ENCODE assay signal across 1 cellular context in the genomic region with DNA sequence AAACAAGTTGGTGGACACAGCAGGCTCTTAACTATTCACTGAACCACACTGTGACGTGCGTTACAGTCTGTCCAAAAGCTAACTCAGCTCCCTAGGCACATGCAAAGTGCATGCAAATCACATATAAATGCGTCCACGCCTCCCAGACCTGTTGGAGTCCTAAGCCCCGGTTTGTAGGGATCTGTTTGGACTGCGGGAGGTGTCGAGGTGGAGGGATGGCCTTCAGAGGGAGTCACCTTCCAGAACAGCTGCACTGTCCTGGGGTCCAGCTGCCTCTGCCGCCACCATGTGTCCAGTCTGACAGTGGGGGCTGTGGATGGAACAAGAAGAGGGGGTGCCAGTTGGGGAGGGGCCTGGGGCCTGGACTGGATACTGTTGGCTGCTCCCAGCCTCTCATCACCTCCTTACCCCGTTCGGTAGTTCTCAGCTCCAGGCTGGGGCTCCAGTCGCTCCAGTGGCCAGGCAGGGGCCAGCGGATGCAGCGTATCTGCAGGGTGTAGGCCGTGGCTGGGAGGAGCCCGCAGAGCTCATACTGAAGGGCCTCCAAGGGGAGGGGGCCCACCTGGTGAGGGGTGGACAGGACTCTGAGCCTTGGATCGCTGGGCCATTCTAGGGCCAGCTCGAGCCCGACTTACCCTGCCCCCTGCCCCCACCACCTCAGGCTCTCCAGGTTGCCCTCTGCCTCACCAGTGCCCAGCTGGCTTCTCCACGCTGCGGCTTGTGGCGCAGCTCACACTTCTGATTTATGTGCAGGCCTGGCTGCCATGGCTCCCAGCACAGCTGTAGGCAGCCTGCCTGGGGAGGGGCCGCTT.
TF ChIP-seq lines count a peak whose summit lies in the region.

No MANE protein-coding gene starts in this region.

TF ChIP-seq in HepG2, 621 proteins besides CTCF, POLR2A, EP300 and RAD21 (continues in another document):
- TF ChIP-seq, protein P1, sequence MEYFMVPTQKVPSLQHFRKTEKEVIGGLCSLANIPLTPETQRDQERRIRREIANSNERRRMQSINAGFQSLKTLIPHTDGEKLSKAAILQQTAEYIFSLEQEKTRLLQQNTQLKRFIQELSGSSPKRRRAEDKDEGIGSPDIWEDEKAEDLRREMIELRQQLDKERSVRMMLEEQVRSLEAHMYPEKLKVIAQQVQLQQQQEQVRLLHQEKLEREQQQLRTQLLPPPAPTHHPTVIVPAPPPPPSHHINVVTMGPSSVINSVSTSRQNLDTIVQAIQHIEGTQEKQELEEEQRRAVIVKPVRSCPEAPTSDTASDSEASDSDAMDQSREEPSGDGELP (IDR thresholded peaks at IDR 0.05; ENCODE audit: borderline replicate concordance, low read depth) = peak; percentile 26; the same call in 1 of the 2 replicates
- TF ChIP-seq HNF4A (CRISPR knock-in tag; IDR thresholded peaks at IDR 0.05) (peak; percentile 50), NFKB2 (CRISPR knock-in tag; IDR thresholded peaks at IDR 0.05; ENCODE audit: borderline replicate concordance) (peak; percentile 82; the same call in 1 of the 2 replicates), ZKSCAN5 (CRISPR knock-in tag; IDR thresholded peaks at IDR 0.05) (peak; percentile 76; the same call in 1 of the 2 replicates), TEAD2 (CRISPR knock-in tag; IDR thresholded peaks at IDR 0.05) (no peak), ZNF274 (CRISPR knock-in tag; IDR thresholded peaks at IDR 0.05) (peak; percentile 50; the same call in 1 of the 2 replicates), GABPB1 (CRISPR knock-in tag; IDR thresholded peaks at IDR 0.05) (peak; percentile 39; the same call in 1 of the 2 replicates), KDM5B (CRISPR knock-in tag; IDR thresholded peaks at IDR 0.05; ENCODE audit: borderline replicate concordance) (peak; percentile 44; the same call in 1 of the 2 replicates), KLF11 (CRISPR knock-in tag; IDR thresholded peaks at IDR 0.05) (no peak), HNF1B (CRISPR knock-in tag; IDR thresholded peaks at IDR 0.05) (0 out of 2 replicates have a peak, but pooled peaks have one; percentile 23), ZNF598 (CRISPR knock-in tag; IDR thresholded peaks at IDR 0.05; ENCODE audit: borderline replicate concordance) (0 out of 2 replicates have a peak, but pooled peaks have one; percentile 17), PHB2 (IDR thresholded peaks at IDR 0.05; ENCODE audit: partially characterized antibody) (no peak), ZSCAN22 (CRISPR knock-in tag; IDR thresholded peaks at IDR 0.05) (peak; percentile 65; the same call in 1 of the 2 replicates), ZNF574 (CRISPR knock-in tag; IDR thresholded peaks at IDR 0.05) (peak; percentile 61), HNRNPL (IDR thresholded peaks at IDR 0.05; ENCODE audit: low read depth, low read length) (peak; percentile 83), POGZ (CRISPR knock-in tag; IDR thresholded peaks at IDR 0.05) (no peak), IKZF4 (CRISPR knock-in tag; IDR thresholded peaks at IDR 0.05; ENCODE audit: borderline replicate concordance, low read depth, not compliant biosample characterization) (no peak), ZFY (CRISPR knock-in tag; IDR thresholded peaks at IDR 0.05) (peak; percentile 68; the same call in 1 of the 2 replicates), ZKSCAN1 (IDR thresholded peaks at IDR 0.05; ENCODE audit: low read length) (no peak), SP4 (CRISPR knock-in tag; IDR thresholded peaks at IDR 0.05) (peak; percentile 11; the same call in 1 of the 2 replicates), SAP130 (CRISPR knock-in tag; IDR thresholded peaks at IDR 0.05; ENCODE audit: low read depth) (peak; percentile 45; the same call in 1 of the 2 replicates), ASH2L (IDR thresholded peaks at IDR 0.05; ENCODE audit: insufficient read length, low read depth, low read length) (no peak), IRF9 (CRISPR knock-in tag; IDR thresholded peaks at IDR 0.05; ENCODE audit: borderline replicate concordance) (peak; percentile 30; the same call in 1 of the 2 replicates), MED1 (CRISPR knock-in tag; IDR thresholded peaks at IDR 0.05) (0 out of 2 replicates have a peak, but pooled peaks have one; percentile 24), STAG1 (CRISPR knock-in tag; IDR thresholded peaks at IDR 0.05) (peak; percentile 27; the same call in 1 of the 2 replicates), HOXA3 (CRISPR knock-in tag; IDR thresholded peaks at IDR 0.05) (0 out of 2 replicates have a peak, but pooled peaks have one; percentile 14), HCFC1 (IDR thresholded peaks at IDR 0.05; ENCODE audit: low read depth, low read length) (no peak), MBNL3 (CRISPR knock-in tag; conservative IDR thresholded peaks at IDR 0.05) (no peak), AGO2 (optimal IDR thresholded peaks at IDR 0.05; ENCODE audit: low read depth, low read length) (peak; percentile 79), ZNF431 (CRISPR knock-in tag; IDR thresholded peaks at IDR 0.05; ENCODE audit: borderline replicate concordance, low read depth) (no peak), ZSCAN25 (CRISPR knock-in tag; IDR thresholded peaks at IDR 0.05) (peak; percentile 95), ZNF552 (CRISPR knock-in tag; IDR thresholded peaks at IDR 0.05; ENCODE audit: borderline replicate concordance) (0 out of 2 replicates have a peak, but pooled peaks have one; percentile 27), ZFX (CRISPR knock-in tag; IDR thresholded peaks at IDR 0.05; ENCODE audit: low read depth) (peak; percentile 62), ZNF7 (CRISPR knock-in tag; IDR thresholded peaks at IDR 0.05) (no peak), ZNF687 (CRISPR knock-in tag; IDR thresholded peaks at IDR 0.05) (peak; percentile 77)
- TF ChIP-seq, protein P2, sequence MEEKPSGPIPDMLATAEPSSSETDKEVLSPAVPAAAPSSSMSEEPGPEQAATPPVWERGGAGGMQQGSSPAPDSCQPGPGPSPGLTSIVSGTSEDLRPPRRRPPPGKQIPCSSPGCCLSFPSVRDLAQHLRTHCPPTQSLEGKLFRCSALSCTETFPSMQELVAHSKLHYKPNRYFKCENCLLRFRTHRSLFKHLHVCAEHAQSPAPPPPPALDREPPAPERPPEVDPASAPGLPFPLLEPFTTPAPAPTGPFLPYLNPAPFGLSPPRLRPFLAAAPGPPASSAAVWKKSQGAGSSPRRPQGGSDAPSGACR (CRISPR knock-in tag; IDR thresholded peaks at IDR 0.05) = no peak
- TF ChIP-seq, protein P3, sequence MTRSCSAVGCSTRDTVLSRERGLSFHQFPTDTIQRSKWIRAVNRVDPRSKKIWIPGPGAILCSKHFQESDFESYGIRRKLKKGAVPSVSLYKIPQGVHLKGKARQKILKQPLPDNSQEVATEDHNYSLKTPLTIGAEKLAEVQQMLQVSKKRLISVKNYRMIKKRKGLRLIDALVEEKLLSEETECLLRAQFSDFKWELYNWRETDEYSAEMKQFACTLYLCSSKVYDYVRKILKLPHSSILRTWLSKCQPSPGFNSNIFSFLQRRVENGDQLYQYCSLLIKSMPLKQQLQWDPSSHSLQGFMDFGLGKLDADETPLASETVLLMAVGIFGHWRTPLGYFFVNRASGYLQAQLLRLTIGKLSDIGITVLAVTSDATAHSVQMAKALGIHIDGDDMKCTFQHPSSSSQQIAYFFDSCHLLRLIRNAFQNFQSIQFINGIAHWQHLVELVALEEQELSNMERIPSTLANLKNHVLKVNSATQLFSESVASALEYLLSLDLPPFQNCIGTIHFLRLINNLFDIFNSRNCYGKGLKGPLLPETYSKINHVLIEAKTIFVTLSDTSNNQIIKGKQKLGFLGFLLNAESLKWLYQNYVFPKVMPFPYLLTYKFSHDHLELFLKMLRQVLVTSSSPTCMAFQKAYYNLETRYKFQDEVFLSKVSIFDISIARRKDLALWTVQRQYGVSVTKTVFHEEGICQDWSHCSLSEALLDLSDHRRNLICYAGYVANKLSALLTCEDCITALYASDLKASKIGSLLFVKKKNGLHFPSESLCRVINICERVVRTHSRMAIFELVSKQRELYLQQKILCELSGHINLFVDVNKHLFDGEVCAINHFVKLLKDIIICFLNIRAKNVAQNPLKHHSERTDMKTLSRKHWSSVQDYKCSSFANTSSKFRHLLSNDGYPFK (CRISPR knock-in tag; IDR thresholded peaks at IDR 0.05; ENCODE audit: borderline replicate concordance) = 0 out of 2 replicates have a peak, but pooled peaks have one; percentile 37
- TF ChIP-seq, protein P4, sequence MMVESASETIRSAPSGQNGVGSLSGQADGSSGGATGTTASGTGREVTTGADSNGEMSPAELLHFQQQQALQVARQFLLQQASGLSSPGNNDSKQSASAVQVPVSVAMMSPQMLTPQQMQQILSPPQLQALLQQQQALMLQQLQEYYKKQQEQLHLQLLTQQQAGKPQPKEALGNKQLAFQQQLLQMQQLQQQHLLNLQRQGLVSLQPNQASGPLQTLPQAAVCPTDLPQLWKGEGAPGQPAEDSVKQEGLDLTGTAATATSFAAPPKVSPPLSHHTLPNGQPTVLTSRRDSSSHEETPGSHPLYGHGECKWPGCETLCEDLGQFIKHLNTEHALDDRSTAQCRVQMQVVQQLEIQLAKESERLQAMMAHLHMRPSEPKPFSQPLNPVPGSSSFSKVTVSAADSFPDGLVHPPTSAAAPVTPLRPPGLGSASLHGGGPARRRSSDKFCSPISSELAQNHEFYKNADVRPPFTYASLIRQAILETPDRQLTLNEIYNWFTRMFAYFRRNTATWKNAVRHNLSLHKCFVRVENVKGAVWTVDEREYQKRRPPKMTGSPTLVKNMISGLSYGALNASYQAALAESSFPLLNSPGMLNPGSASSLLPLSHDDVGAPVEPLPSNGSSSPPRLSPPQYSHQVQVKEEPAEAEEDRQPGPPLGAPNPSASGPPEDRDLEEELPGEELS (CRISPR knock-in tag; IDR thresholded peaks at IDR 0.05) = peak; percentile 15; the same call in 1 of the 2 replicates
- TF ChIP-seq, protein P5, sequence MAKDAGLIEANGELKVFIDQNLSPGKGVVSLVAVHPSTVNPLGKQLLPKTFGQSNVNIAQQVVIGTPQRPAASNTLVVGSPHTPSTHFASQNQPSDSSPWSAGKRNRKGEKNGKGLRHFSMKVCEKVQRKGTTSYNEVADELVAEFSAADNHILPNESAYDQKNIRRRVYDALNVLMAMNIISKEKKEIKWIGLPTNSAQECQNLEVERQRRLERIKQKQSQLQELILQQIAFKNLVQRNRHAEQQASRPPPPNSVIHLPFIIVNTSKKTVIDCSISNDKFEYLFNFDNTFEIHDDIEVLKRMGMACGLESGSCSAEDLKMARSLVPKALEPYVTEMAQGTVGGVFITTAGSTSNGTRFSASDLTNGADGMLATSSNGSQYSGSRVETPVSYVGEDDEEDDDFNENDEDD (CRISPR knock-in tag; IDR thresholded peaks at IDR 0.05; ENCODE audit: borderline replicate concordance) = 0 out of 2 replicates have a peak, but pooled peaks have one; percentile 15
